Comparison of ENCODE assay signal across 9 cellular contexts in the genomic region with DNA sequence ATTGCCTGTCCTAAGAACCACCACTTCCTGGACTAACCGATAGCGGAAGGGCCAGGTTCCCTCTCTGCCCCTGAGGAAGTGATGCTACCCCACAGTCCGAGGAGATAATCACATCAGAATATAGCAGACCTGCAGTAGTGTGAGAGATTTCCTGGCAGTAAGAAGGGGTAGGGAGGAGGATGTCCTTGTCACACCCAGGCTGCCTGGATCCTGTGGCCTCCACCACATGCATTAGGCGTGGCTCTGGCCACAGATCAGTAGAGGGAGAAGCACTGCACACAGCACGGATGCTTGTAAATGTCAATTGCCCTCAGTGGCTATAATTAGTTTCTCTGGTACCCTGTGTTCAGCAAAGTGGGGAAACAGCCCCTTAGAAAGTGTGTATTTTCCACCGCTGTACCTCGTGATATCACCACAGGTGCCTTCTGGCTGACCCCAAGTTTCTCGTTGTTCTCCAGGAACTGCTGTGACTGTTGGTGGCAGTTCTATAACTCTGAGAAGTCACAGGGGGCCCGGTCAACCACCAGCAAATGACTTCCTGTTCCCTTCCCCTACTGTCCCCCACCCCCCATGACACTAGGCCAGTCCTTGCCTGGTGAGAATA.
DNase-seq lines count a peak whose midpoint lies in the region; ATAC-seq lines count a peak whose summit lies in the region.
"Had no signal": no experiment of that assay in that cellular context is flagged by ENCODE, and none has a peak within 500 bp of the region (broad histone marks: within the 10 kb centered on the region; RNA-seq: fewer than 3 reads in every experiment).

No MANE protein-coding gene starts in this region.

- ATAC-seq in HG02981 (IDR thresholded peaks at IDR 0.05; ENCODE audit: unreplicated experiment), result peak; percentile 79
- ATAC-seq in T-helper 17 cell, result peak; percentile 60
- peak; percentile 86 to 91 for ATAC-seq in natural killer cell treated with Interleukin-12 subunit alpha and Interleukin-12 subunit beta and Interleukin-15 and Interleukin-18, amount 100 ng/mL, for 72 hours

- CTCF ChIA-PET in activated naive CD4-positive, alpha-beta T cell treated with anti-CD3 and anti-CD28 coated beads for 36 hours (lab: Charles Lee), result interaction anchor here (0.6 to 2.1 kb wide), 4 partner anchors 38 to 261 kb away, joined by 3 to 6 read pairs (median 4); no protein-coding TSS in a partner anchor

- H3K9me3 ChIP-seq in T-helper 17 cell (ENCODE audit: control insufficient read depth, low read length, poor library complexity, severe bottlenecking), result no peaks in the 10 kb centered on the region
- H3K9me3 ChIP-seq: heart right ventricle had no signal

- H3K4me1 Mint-ChIP-seq in activated naive CD4-positive, alpha-beta T cell treated with anti-CD3 and anti-CD28 coated beads for 36 hours (ENCODE audit: low read depth), result peaks cover 58% of the 10 kb centered on the region
- peaks cover 28% of the 10 kb centered on the region for H3K4me1 Mint-ChIP-seq in T-helper 17 cell
- H3K4me1 Mint-ChIP-seq in natural killer cell treated with Interleukin-12 subunit alpha and Interleukin-12 subunit beta and Interleukin-15 and Interleukin-18, amount 100 ng/mL, for 72 hours (ENCODE audit: low read depth in 2 of 2), result peaks cover 53% of the 10 kb centered on the region in 2 donors

- H3K36me3 Mint-ChIP-seq in activated naive CD4-positive, alpha-beta T cell treated with anti-CD3 and anti-CD28 coated beads for 36 hours (ENCODE audit: low read depth), result no peaks in the 10 kb centered on the region
- H3K36me3 Mint-ChIP-seq in T-helper 17 cell (ENCODE audit: low read depth), result no peaks in the 10 kb centered on the region
- no peaks in the 10 kb centered on the region for H3K36me3 Mint-ChIP-seq in natural killer cell treated with Interleukin-12 subunit alpha and Interleukin-12 subunit beta and Interleukin-15 and Interleukin-18, amount 100 ng/mL, for 72 hours

- intact Hi-C loops in activated naive CD4-positive, alpha-beta T cell treated with anti-CD3 and anti-CD28 coated beads for 36 hours (cut with micrococcal nuclease), result no loop called here

- H3K27me3 Mint-ChIP-seq in activated naive CD4-positive, alpha-beta T cell treated with anti-CD3 and anti-CD28 coated beads for 36 hours (ENCODE audit: low read depth), result no peaks in the 10 kb centered on the region
- H3K27me3 Mint-ChIP-seq in T-helper 17 cell, result no peaks in the 10 kb centered on the region
- H3K27me3 Mint-ChIP-seq in natural killer cell treated with Interleukin-12 subunit alpha and Interleukin-12 subunit beta and Interleukin-15 and Interleukin-18, amount 100 ng/mL, for 72 hours, result peaks cover 0 to 7% of the 10 kb centered on the region in 2 donors

- no peak overlapping the region for H3K4me3 Mint-ChIP-seq in activated naive CD4-positive, alpha-beta T cell treated with anti-CD3 and anti-CD28 coated beads for 36 hours
- no peak overlapping the region for H3K4me3 Mint-ChIP-seq in T-helper 17 cell
- H3K4me3 Mint-ChIP-seq in natural killer cell treated with Interleukin-12 subunit alpha and Interleukin-12 subunit beta and Interleukin-15 and Interleukin-18, amount 100 ng/mL, for 72 hours, result peak overlapping the region; percentile 67

- no peaks in the 10 kb centered on the region for H3K9me3 Mint-ChIP-seq in activated naive CD4-positive, alpha-beta T cell treated with anti-CD3 and anti-CD28 coated beads for 36 hours
- no peaks in the 10 kb centered on the region for H3K9me3 Mint-ChIP-seq in natural killer cell treated with Interleukin-12 subunit alpha and Interleukin-12 subunit beta and Interleukin-15 and Interleukin-18, amount 100 ng/mL, for 72 hours

- peak; percentile 16 for DNase-seq in activated naive CD4-positive, alpha-beta T cell treated with anti-CD3 and anti-CD28 coated beads for 36 hours
- no peak for DNase-seq in activated naive CD4-positive, alpha-beta T cell (lab: John Stamatoyannopoulos, UW)
- no peak for DNase-seq in T-helper 17 cell
- no peak for DNase-seq in natural killer cell treated with Interleukin-12 subunit alpha and Interleukin-12 subunit beta and Interleukin-15 and Interleukin-18, amount 100 ng/mL, for 72 hours (ENCODE audit: low spot score)
- no peak for DNase-seq in T1000 (lab: John Stamatoyannopoulos, UW)
- DNase-seq in NCI-H2029 (lab: John Stamatoyannopoulos, UW), result no peak
- DNase-seq in ureter (ENCODE audit: low spot score), result no peak
- DNase-seq: heart right ventricle had no signal

- H3K27ac Mint-ChIP-seq in activated naive CD4-positive, alpha-beta T cell treated with anti-CD3 and anti-CD28 coated beads for 36 hours, result no peak overlapping the region
- H3K27ac Mint-ChIP-seq in T-helper 17 cell, result peak overlapping the region; percentile 53
- H3K27ac Mint-ChIP-seq in natural killer cell treated with Interleukin-12 subunit alpha and Interleukin-12 subunit beta and Interleukin-15 and Interleukin-18, amount 100 ng/mL, for 72 hours, result peak overlapping the region; percentile 74 to 82
